Comparison of ENCODE assay signal across 17 cellular contexts in genomic region chr1:35210306-35211112, GRCh38. TPM values are rescaled to one million over a fixed set of nuclear protein-coding genes. Genes with fewer than 3 reads are reported as not detected.
A peak's percentile ranks its signal among the peaks of the same experiment; 100 is the strongest.
DNase-seq lines count a peak whose midpoint lies in the region; ATAC-seq, FAIRE-seq and TF ChIP-seq lines count a peak whose summit lies in the region.
"Had no signal": no experiment of that assay in that cellular context is flagged by ENCODE, and none has a peak within 500 bp of the region (broad histone marks: within the 10 kb centered on the region; RNA-seq: fewer than 3 reads in every experiment).

No MANE protein-coding gene starts in this region.

- peaks cover 4% of the 10 kb centered on the region; the same call in 1 of the 2 replicates for H3K4me1 ChIP-seq in ES-I3 (ENCODE audit: insufficient read depth, low read length)
- peaks cover 16% of the 10 kb centered on the region for H3K4me1 ChIP-seq in neural progenitor cell
- H3K4me1 ChIP-seq in esophagus squamous epithelium = no peaks in the 10 kb centered on the region
- H3K4me1 ChIP-seq: SJCRH30 had no signal

- H3K9me3 ChIP-seq in ES-I3 (ENCODE audit: control insufficient read depth, insufficient read depth, low read length) (no peaks in the 10 kb centered on the region), neural progenitor cell (ENCODE audit: low read depth) (no peaks in the 10 kb centered on the region), esophagus squamous epithelium (no peaks in the 10 kb centered on the region)
- H3K9me3 ChIP-seq: MG63, SJCRH30 had no signal

- H3K27ac Mint-ChIP-seq in neural progenitor cell = peak overlapping the region; percentile 89
- H3K27ac Mint-ChIP-seq: activated naive CD4-positive, alpha-beta T cell treated with anti-CD3 and anti-CD28 coated beads, Interleukin-2, amount 50 U/mL, for 24 hours; HFFc6 had no signal

- H3K4me3 Mint-ChIP-seq in neural progenitor cell = peak overlapping the region; percentile 13
- H3K4me3 Mint-ChIP-seq: activated naive CD4-positive, alpha-beta T cell treated with anti-CD3 and anti-CD28 coated beads, Interleukin-2, amount 50 U/mL, for 24 hours; HFFc6 had no signal

- H3K9ac ChIP-seq in ES-I3 (ENCODE audit: low read depth, low read length) = peak overlapping the region; percentile 4; the same call in 1 of the 2 replicates
- no peak overlapping the region for H3K9ac ChIP-seq in neural progenitor cell

- intact Hi-C loops in left cardiac atrium (cut with DNase I) (no loop called here), esophagus squamous epithelium (cut with DNase I) (no loop called here)

- H3K36me3 ChIP-seq in ES-I3 (ENCODE audit: insufficient read depth, low read length) = no peaks in the 10 kb centered on the region
- H3K36me3 ChIP-seq in neural progenitor cell = no peaks in the 10 kb centered on the region
- H3K36me3 ChIP-seq in esophagus squamous epithelium = no peaks in the 10 kb centered on the region
- H3K36me3 ChIP-seq: MG63, SJCRH30 had no signal

- H3K36me3 Mint-ChIP-seq in neural progenitor cell = no peaks in the 10 kb centered on the region

- H3F3A ChIP-seq in neural progenitor cell (ENCODE audit: low read depth) = peaks cover 19% of the 10 kb centered on the region

- peaks cover 20% of the 10 kb centered on the region for H3K4me1 Mint-ChIP-seq in neural progenitor cell
- H3K4me1 Mint-ChIP-seq: activated naive CD4-positive, alpha-beta T cell treated with anti-CD3 and anti-CD28 coated beads, Interleukin-2, amount 50 U/mL, for 24 hours had no signal

- peak overlapping the region; percentile 86 for H2AFZ ChIP-seq in neural progenitor cell (replicated peaks)

- H3K9me3 Mint-ChIP-seq in neural progenitor cell = no peaks in the 10 kb centered on the region
- H3K9me3 Mint-ChIP-seq: activated naive CD4-positive, alpha-beta T cell treated with anti-CD3 and anti-CD28 coated beads, Interleukin-2, amount 50 U/mL, for 24 hours; HFFc6 had no signal

- H3K27me3 ChIP-seq in neural progenitor cell (no peaks in the 10 kb centered on the region), esophagus squamous epithelium (no peaks in the 10 kb centered on the region)
- H3K27me3 ChIP-seq: MG63, SJCRH30 had no signal

- no peaks in the 10 kb centered on the region for H4K20me1 ChIP-seq in neural progenitor cell (ENCODE audit: low read depth)

- FAIRE-seq in GM19239 (lab: Jason Lieb, UNC) = no peak

- H3K27me3 Mint-ChIP-seq in neural progenitor cell (ENCODE audit: insufficient read depth, low read depth) = peaks cover 6% of the 10 kb centered on the region
- H3K27me3 Mint-ChIP-seq: activated naive CD4-positive, alpha-beta T cell treated with anti-CD3 and anti-CD28 coated beads, Interleukin-2, amount 50 U/mL, for 24 hours had no signal

- 76 to 80% methylated on average over 15 to 16 of the region's 16 CpGs for WGBS in esophagus squamous epithelium, 2 donors

- H3K27ac ChIP-seq in neural progenitor cell (no peak overlapping the region), esophagus squamous epithelium (no peak overlapping the region)
- H3K27ac ChIP-seq: SJCRH30 had no signal

- H3K79me2 ChIP-seq in neural progenitor cell (ENCODE audit: low read depth) = no peaks in the 10 kb centered on the region

- ATAC-seq in left cardiac atrium (peak; percentile 21 to 34), GM19455 (IDR thresholded peaks at IDR 0.05; ENCODE audit: unreplicated experiment) (no peak)

- DNase-seq in NCI-H2227 (lab: John Stamatoyannopoulos, UW; ENCODE audit: unreplicated experiment) (peak; percentile 73), left cardiac atrium (no peak), neural progenitor cell (ENCODE audit: low spot score) (peak; percentile 65), GM19239 (ENCODE audit: insufficient read length, low spot score) (no peak), NCI-H774 (lab: John Stamatoyannopoulos, UW) (no peak), esophagus squamous epithelium (lab: John Stamatoyannopoulos, UW) (no peak)
- DNase-seq: activated CD4-positive, alpha-beta T cell treated with anti-CD3 and anti-CD28 coated beads for 48 hours; activated T-cell treated with anti-CD3 and anti-CD28 coated beads for 4 hours; COR-L47; HFFc6; MG63; NCI-H226; SJCRH30; T1000 had no signal

- H3K4me3 ChIP-seq in neural progenitor cell (no peak overlapping the region), esophagus squamous epithelium (no peak overlapping the region)
- H3K4me3 ChIP-seq: MG63, SJCRH30 had no signal

- peak overlapping the region; percentile 67 for H3K4me2 ChIP-seq in neural progenitor cell

- TF ChIP-seq POLR2A in esophagus squamous epithelium (IDR thresholded peaks at IDR 0.05) = no peak

- TF ChIP-seq CTCF in neural progenitor cell (IDR thresholded peaks at IDR 0.05) (no peak), esophagus squamous epithelium (IDR thresholded peaks at IDR 0.05) (no peak)

RNA-seq across cellular contexts. Expression of gene SFPQ, which starts 17.6 kb away (rescaled TPM):
- total RNA-seq in left cardiac atrium (100 to 1,000 TPM in 1 of 2 donors, 10 to 100 TPM in 1; 84.1 to 129 TPM), neural progenitor cell (ENCODE audit: low replicate concordance) (343 and 438 TPM in 2 replicates), esophagus squamous epithelium (100 to 1,000 TPM in 3 of 4 donors, 10 to 100 TPM in 1; 99.6 to 222 (median 155) TPM)

RNA-seq across cellular contexts. Expression of gene ZMYM4, which starts 58.0 kb away (rescaled TPM):
- 10 to 100 TPM; 34.2 to 41.6 TPM for total RNA-seq in left cardiac atrium
- total RNA-seq in neural progenitor cell (ENCODE audit: low replicate concordance) = 66.5 and 106 TPM in 2 replicates
- total RNA-seq in esophagus squamous epithelium = 10 to 100 TPM; 10.6 to 33.8 (median 25.6) TPM

Comparison
In these comparisons a context has a peak if more than half of its experiments do, and no peak if none do; other contexts are left out.
1. DNase-seq: peak in NCI-H2227 (single experiment) and neural progenitor cell (single experiment); none in left cardiac atrium (single experiment), GM19239 (single experiment), NCI-H774 (single experiment) and esophagus squamous epithelium (single experiment).